ENCODE assay signal across 24 cellular contexts in genomic region chr22:35910926-35911325, GRCh38.
"Had no signal": no experiment of that assay in that cellular context is flagged by ENCODE, and none has a peak within 500 bp of the region (broad histone marks: within the 10 kb centered on the region; RNA-seq: fewer than 3 reads in every experiment).

No MANE protein-coding gene starts in this region.

- DNase-seq: activated CD4-positive, alpha-beta T cell treated with anti-CD3 and anti-CD28 coated beads, Interleukin-2, amount 10 ng/mL, durations not matched to agents 24 days and 14 days; activated CD8-positive, alpha-beta memory T cell treated with anti-CD3 and anti-CD28 coated beads, Interleukin-2, amount 10 ng/mL, durations not matched to agents 7 days and 5 days; activated CD8-positive, alpha-beta T cell treated with anti-CD3 and anti-CD28 coated beads for 36 hours; activated gamma-delta T cell treated with Interleukin-2 at 50 U/mL for 16 hours; activated T-cell treated with anti-CD3 and anti-CD28 coated beads for 4 hours; anterior cingulate cortex; central memory CD4-positive, alpha-beta T cell; effector memory CD4-positive, alpha-beta T cell; mammary epithelial cell; naive B cell; occipital lobe; retina; stimulated activated CD4-positive, alpha-beta T cell treated with anti-CD3 and anti-CD28 coated beads, Interleukin-1b, Interleukin-23, amount 100 ng/mL, for 48 hours; stomach; T-cell had no signal

- H3K36me3 ChIP-seq: esophagus muscularis mucosa, stomach, suprapubic skin, tibial nerve had no signal

- ATAC-seq: activated CD4-positive, CD25-positive, alpha-beta regulatory T cell treated with anti-CD3 and anti-CD28 coated beads, Interleukin-2, amount 50 U/mL, for 24 hours; activated CD8-positive, alpha-beta memory T cell treated with anti-CD3 and anti-CD28 coated beads, Interleukin-2, amount 10 ng/mL, durations not matched to agents 7 days and 5 days; activated CD8-positive, alpha-beta T cell treated with anti-CD3 and anti-CD28 coated beads for 36 hours; left lobe of liver; stimulated activated memory B cell treated with anti-CD40 and anti-IgM and Interleukin-4, amounts not matched to agents 10 μg/mL and 1 μg/mL and 100 μg/mL, for 72 hours; T-cell had no signal

- H3K27me3 ChIP-seq: esophagus muscularis mucosa, stomach, suprapubic skin, tibial nerve had no signal

- H3K9me3 ChIP-seq: esophagus muscularis mucosa, stomach, suprapubic skin, tibial nerve had no signal

- FAIRE-seq: frontal cortex, keratinocyte had no signal

- H3K27ac ChIP-seq: stomach, suprapubic skin, tibial nerve, VCaP had no signal

- H3K4me3 ChIP-seq: esophagus muscularis mucosa, stomach, suprapubic skin, tibial nerve had no signal
